ENCODE assay signal across 1 cellular context in the genomic region with DNA sequence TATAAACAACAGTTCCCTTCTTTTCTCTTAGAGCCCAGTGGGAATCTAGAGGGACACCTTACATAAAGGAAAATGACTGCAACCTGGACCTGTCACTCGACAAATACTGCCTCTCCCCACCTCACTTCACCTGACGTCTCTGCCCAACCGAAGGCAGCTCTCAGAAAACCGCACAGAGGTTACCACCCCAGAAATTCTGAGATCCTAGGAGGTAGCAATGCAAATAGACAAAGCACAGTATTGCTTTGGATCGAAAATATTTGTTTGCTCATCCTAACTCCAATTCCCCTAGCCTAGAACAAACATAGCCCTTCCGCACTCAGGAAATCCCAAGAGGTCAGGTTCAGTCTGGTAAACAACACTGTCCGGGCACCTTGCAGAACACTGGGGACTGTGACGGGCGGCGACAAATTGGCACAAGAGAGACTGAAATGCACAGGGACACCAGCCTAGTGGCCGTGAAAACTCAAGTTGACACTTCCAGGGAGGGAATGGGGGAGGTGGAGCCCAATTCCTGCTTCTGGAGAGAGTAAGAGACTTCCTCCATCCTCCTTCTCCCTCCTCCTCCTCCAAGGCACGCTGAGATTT.
TF ChIP-seq lines count a peak whose summit lies in the region.

No MANE protein-coding gene starts in this region.

TF ChIP-seq in HCT116, 20 proteins besides CTCF, POLR2A, EP300 and RAD21 (continued from another document):
- TF ChIP-seq, protein P1, sequence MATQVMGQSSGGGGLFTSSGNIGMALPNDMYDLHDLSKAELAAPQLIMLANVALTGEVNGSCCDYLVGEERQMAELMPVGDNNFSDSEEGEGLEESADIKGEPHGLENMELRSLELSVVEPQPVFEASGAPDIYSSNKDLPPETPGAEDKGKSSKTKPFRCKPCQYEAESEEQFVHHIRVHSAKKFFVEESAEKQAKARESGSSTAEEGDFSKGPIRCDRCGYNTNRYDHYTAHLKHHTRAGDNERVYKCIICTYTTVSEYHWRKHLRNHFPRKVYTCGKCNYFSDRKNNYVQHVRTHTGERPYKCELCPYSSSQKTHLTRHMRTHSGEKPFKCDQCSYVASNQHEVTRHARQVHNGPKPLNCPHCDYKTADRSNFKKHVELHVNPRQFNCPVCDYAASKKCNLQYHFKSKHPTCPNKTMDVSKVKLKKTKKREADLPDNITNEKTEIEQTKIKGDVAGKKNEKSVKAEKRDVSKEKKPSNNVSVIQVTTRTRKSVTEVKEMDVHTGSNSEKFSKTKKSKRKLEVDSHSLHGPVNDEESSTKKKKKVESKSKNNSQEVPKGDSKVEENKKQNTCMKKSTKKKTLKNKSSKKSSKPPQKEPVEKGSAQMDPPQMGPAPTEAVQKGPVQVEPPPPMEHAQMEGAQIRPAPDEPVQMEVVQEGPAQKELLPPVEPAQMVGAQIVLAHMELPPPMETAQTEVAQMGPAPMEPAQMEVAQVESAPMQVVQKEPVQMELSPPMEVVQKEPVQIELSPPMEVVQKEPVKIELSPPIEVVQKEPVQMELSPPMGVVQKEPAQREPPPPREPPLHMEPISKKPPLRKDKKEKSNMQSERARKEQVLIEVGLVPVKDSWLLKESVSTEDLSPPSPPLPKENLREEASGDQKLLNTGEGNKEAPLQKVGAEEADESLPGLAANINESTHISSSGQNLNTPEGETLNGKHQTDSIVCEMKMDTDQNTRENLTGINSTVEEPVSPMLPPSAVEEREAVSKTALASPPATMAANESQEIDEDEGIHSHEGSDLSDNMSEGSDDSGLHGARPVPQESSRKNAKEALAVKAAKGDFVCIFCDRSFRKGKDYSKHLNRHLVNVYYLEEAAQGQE (IDR thresholded peaks at IDR 0.05; ENCODE audit: low read depth): no peak
- no peak for TF ChIP-seq EGR1 (IDR thresholded peaks at IDR 0.05; ENCODE audit: low read depth)
